ENCODE assay signal across 23 cellular contexts in the genomic region with DNA sequence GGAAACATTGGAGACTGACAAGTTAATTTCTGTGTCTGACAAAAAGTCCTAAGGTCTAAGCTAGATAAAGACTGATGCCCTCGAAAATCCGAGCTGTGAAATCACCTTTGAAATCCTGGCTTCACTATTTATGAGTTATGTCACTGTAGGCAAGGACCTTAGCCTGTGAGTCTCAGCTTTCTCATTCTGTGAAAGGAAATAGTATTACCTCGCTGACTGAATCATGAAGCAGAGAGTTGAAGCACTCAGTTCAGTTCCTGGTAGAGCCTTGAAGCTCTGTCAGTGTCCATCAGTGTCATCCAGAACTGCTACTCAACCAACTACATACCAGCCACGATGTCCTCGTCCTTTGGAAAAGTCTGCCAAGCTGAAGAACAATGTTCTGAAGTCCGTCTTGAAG.
"Had no signal": no experiment of that assay in that cellular context is flagged by ENCODE, and none has a peak within 500 bp of the region (broad histone marks: within the 10 kb centered on the region; RNA-seq: fewer than 3 reads in every experiment).

No MANE protein-coding gene starts in this region.

- H3K27ac ChIP-seq: coronary artery, dorsolateral prefrontal cortex, esophagus muscularis mucosa, foreskin keratinocyte, gastroesophageal sphincter, heart left ventricle, hepatocyte, left lung, lower lobe of right lung had no signal

- DNase-seq: dermis blood vessel endothelial cell; dorsolateral prefrontal cortex; effector CD4-positive, alpha-beta T cell; effector memory CD4-positive, alpha-beta T cell; foreskin keratinocyte; heart left ventricle; hypothalamus; immature natural killer cell; islet precursor cell; kidney; kidney glomerular epithelial cell; left lung; left ventricle myocardium superior; lower lobe of right lung; mesenchymal stem cell; naive thymus-derived CD4-positive, alpha-beta T cell had no signal

- H2AFZ ChIP-seq: hepatocyte had no signal

- ATAC-seq: foreskin keratinocyte; gastroesophageal sphincter; heart left ventricle; left lung; left ventricle myocardium superior; lower lobe of right lung; naive thymus-derived CD4-positive, alpha-beta T cell had no signal

- FAIRE-seq: colon, endothelial cell of umbilical vein, frontal cortex, kidney had no signal

- H3K4me2 ChIP-seq: hepatocyte had no signal

- H3K27me3 ChIP-seq: dorsolateral prefrontal cortex, esophagus muscularis mucosa, foreskin keratinocyte, gastroesophageal sphincter, heart left ventricle, hepatocyte, left lung had no signal

- H3K9me3 ChIP-seq: esophagus muscularis mucosa, gastroesophageal sphincter had no signal

- H3K36me3 ChIP-seq: esophagus muscularis mucosa, gastroesophageal sphincter, heart left ventricle, left lung, lower lobe of right lung had no signal

- H3K4me1 ChIP-seq: esophagus muscularis mucosa, foreskin keratinocyte, gastroesophageal sphincter, heart left ventricle, left lung, lower lobe of right lung had no signal

- H3K4me3 ChIP-seq: coronary artery, dorsolateral prefrontal cortex, esophagus muscularis mucosa, gastroesophageal sphincter, heart left ventricle, hepatocyte, left lung, lower lobe of right lung had no signal

- H3K79me2 ChIP-seq: hepatocyte had no signal
